ENCODE assay signal across 8 cellular contexts in genomic region chr2:225889452-225889851, GRCh38.
A peak's percentile ranks its signal among the peaks of the same experiment; 100 is the strongest.
DNase-seq lines count a peak whose midpoint lies in the region; ATAC-seq and TF ChIP-seq lines count a peak whose summit lies in the region.

No MANE protein-coding gene starts in this region.

- H3K27me3 ChIP-seq in Caco-2 (replicated peaks; ENCODE audit: control insufficient read depth, insufficient read depth, low read length) (no peaks in the 10 kb centered on the region), Panc1 (ENCODE audit: control insufficient read depth, insufficient read depth, low read length) (no peaks in the 10 kb centered on the region), neural cell (ENCODE audit: insufficient read depth, low read depth, low read length) (no peaks in the 10 kb centered on the region)

- no peaks in the 10 kb centered on the region for H3K9me2 ChIP-seq in neural cell (ENCODE audit: insufficient read depth, low read length)

- peak; percentile 85 for ATAC-seq in HG03442 (IDR thresholded peaks at IDR 0.05; ENCODE audit: unreplicated experiment)
- ATAC-seq in Panc1, result no peak
- ATAC-seq in HG03521 (IDR thresholded peaks at IDR 0.05; ENCODE audit: unreplicated experiment), result no peak
- ATAC-seq in GM21737 (IDR thresholded peaks at IDR 0.05; ENCODE audit: unreplicated experiment), result no peak

- peaks cover 11% of the 10 kb centered on the region for H3K9me3 Mint-ChIP-seq in Caco-2 (ENCODE audit: unreplicated experiment)

- in situ Hi-C loops in Panc1 (cut with HindIII; ENCODE audit: low pct_unique_long_range_greater_than_20kb, low sequenced_read_pairs), result no loop called here

- no peaks in the 10 kb centered on the region for H3K27me3 Mint-ChIP-seq in Caco-2 (ENCODE audit: insufficient read depth, unreplicated experiment)

- TF ChIP-seq EP300 in neural cell (conservative IDR thresholded peaks at IDR 0.05; ENCODE audit: poor library complexity, severe bottlenecking), result no peak

- peak; percentile 87 for TF ChIP-seq RAD21 in neural cell (conservative IDR thresholded peaks at IDR 0.05)

- no peaks in the 10 kb centered on the region for H4K20me1 ChIP-seq in neural cell (ENCODE audit: insufficient read depth)

- no peak overlapping the region for H3K27ac Mint-ChIP-seq in Caco-2 (ENCODE audit: unreplicated experiment)

- H3K9me3 ChIP-seq in Caco-2, result no peaks in the 10 kb centered on the region
- H3K9me3 ChIP-seq in Panc1 (ENCODE audit: control insufficient read depth, insufficient read depth, low read depth, low read length), result peaks cover 4% of the 10 kb centered on the region; the same call in 1 of the 2 replicates
- H3K9me3 ChIP-seq in neural cell (ENCODE audit: low read length), result no peaks in the 10 kb centered on the region

- H3K4me1 Mint-ChIP-seq in Caco-2 (ENCODE audit: low read depth, unreplicated experiment), result no peaks in the 10 kb centered on the region

- no peaks in the 10 kb centered on the region for H3K79me2 ChIP-seq in neural cell (replicated peaks; ENCODE audit: insufficient read depth, low read length)

- intact Hi-C loops in Caco-2 (cut with micrococcal nuclease; ENCODE audit: unreplicated experiment), result loop anchor here (1.0 to 10.0 kb wide), 4 partner anchors 725 to 1217 kb away; no protein-coding TSS in a partner anchor
- intact Hi-C loops in Panc1 (cut with micrococcal nuclease; ENCODE audit: unreplicated experiment), result loop anchor here (5.0 kb wide), 1 partner anchor 908 kb away; the partner anchor contains the start of gene IRS1

- POLR2A ChIA-PET in Caco-2 (lab: Charles Lee) (no interaction called here), Panc1 (lab: Charles Lee) (no interaction called here)

- CTCF ChIA-PET in Caco-2 (lab: Charles Lee) (interaction anchor here (0.7 to 1.0 kb wide), 2 partner anchors 913 to 1096 kb away, joined by 5 to 6 read pairs; no protein-coding TSS in a partner anchor), Panc1 (lab: Charles Lee) (no interaction called here)

- H3K4me1 ChIP-seq in Caco-2 (no peaks in the 10 kb centered on the region), Panc1 (ENCODE audit: control insufficient read depth, insufficient read depth, low read length) (0 out of 2 replicates have a peak, but pooled peaks cover 3% of the 10 kb centered on the region)

- peak in 1 of 2 experiments; percentile 40 for DNase-seq in Caco-2
- peak; percentile 4 for DNase-seq in GM19238 (ENCODE audit: insufficient read length, low spot score)
- peak; percentile 18 for DNase-seq in Panc1 (ENCODE audit: low read depth, low spot score)
- DNase-seq in epidermal melanocyte (ENCODE audit: insufficient read length, low spot score), result peak; percentile 57

- TF ChIP-seq CTCF in Caco-2 (IDR thresholded peaks at IDR 0.05; ENCODE audit: insufficient read depth in 1 of 2, low read depth in 1 of 2, low read length in 1 of 2, severe bottlenecking in 1 of 2, unreplicated experiment in 1 of 2) (peak; percentile 48 to 63), Panc1 (IDR thresholded peaks at IDR 0.05) (peak; percentile 69; the same call in 1 of the 2 replicates), neural cell (IDR thresholded peaks at IDR 0.05; ENCODE audit: poor library complexity, severe bottlenecking) (peak; percentile 85)

- H3K36me3 ChIP-seq in Caco-2 (ENCODE audit: control insufficient read depth, insufficient read depth, low read length) (no peaks in the 10 kb centered on the region), Panc1 (ENCODE audit: control insufficient read depth, insufficient read depth, low read length) (no peaks in the 10 kb centered on the region), neural cell (ENCODE audit: insufficient read depth, low read length) (no peaks in the 10 kb centered on the region)

- H3K27ac ChIP-seq in Panc1 (ENCODE audit: low read length) (peak overlapping the region; percentile 52; the same call in 1 of the 2 replicates), neural cell (ENCODE audit: low read length) (no peak overlapping the region)

- H3K4me3 ChIP-seq in Caco-2 (ENCODE audit: low read depth, low read length) (no peak overlapping the region), Panc1 (ENCODE audit: low read depth in 2 of 2, low read length in 2 of 2) (no peak overlapping the region), neural cell (ENCODE audit: low read length) (no peak overlapping the region)

- no peaks in the 10 kb centered on the region for H3F3A ChIP-seq in neural cell (ENCODE audit: insufficient read depth, low read length, poor library complexity, severe bottlenecking)

- BruUV-seq in Caco-2 (replicated peaks; lab: Mats Ljungman, UMichigan), result no TSS peak
- BruUV-seq in Panc1 (replicated peaks; lab: Mats Ljungman, UMichigan), result no TSS peak

- no peak overlapping the region for H3K4me3 Mint-ChIP-seq in Caco-2 (ENCODE audit: unreplicated experiment)

- no peak overlapping the region for H3K4me2 ChIP-seq in neural cell (ENCODE audit: low read length)

- no peak overlapping the region for H2AFZ ChIP-seq in neural cell (ENCODE audit: low read depth, low read length)

- no peaks in the 10 kb centered on the region for H3K36me3 Mint-ChIP-seq in Caco-2 (ENCODE audit: insufficient read depth, unreplicated experiment)

- no peak overlapping the region for H3K9ac ChIP-seq in neural cell (ENCODE audit: low read length)

TF ChIP-seq in neural cell, 6 proteins besides CTCF, POLR2A, EP300 and RAD21:
- peak; percentile 90 for TF ChIP-seq SMC3 (conservative IDR thresholded peaks at IDR 0.05; ENCODE audit: poor library complexity)
- TF ChIP-seq REST (IDR thresholded peaks at IDR 0.05; ENCODE audit: borderline replicate concordance), result no peak
